ENCODE assay signal across 8 cellular contexts in genomic region chr17:1110844-1111598, GRCh38.
A peak's percentile ranks its signal among the peaks of the same experiment; 100 is the strongest.
DNase-seq lines count a peak whose midpoint lies in the region; ATAC-seq and TF ChIP-seq lines count a peak whose summit lies in the region.

No MANE protein-coding gene starts in this region.

- peak overlapping the region; percentile 72; the same call in 1 of the 2 replicates for H3K23ac ChIP-seq in IMR-90 (ENCODE audit: low read depth, low read length)

- H2BK20ac ChIP-seq in IMR-90 (ENCODE audit: low read depth, low read length) = peak overlapping the region; percentile 86

- POLR2A ChIA-PET in IMR-90 (lab: Charles Lee; ENCODE audit: unreplicated experiment) = no interaction called here
- POLR2A ChIA-PET in activated CD8-positive, alpha-beta T cell treated with anti-CD3 and anti-CD28 coated beads, Interleukin-2, amount 10 ng/mL, durations not matched to agents 7 days and 5 days (lab: Charles Lee) = interaction anchor here (0.6 kb wide), 1 partner anchor 637 kb away, joined by 3 read pairs; no protein-coding TSS in a partner anchor

- H4K5ac ChIP-seq in IMR-90 (ENCODE audit: low read depth, low read length) = peak overlapping the region; percentile 42; the same call in 1 of the 2 replicates

- H3K27me3 ChIP-seq in IMR-90 (ENCODE audit: control insufficient read depth, insufficient read depth, low read length) = no peaks in the 10 kb centered on the region

- dilution Hi-C loops in IMR-90 (cut with HindIII; ENCODE audit: low sequenced_read_pairs, unreplicated experiment) = no loop called here

- H3K56ac ChIP-seq in IMR-90 (ENCODE audit: extremely low read depth, insufficient read depth, low read length) = no peak overlapping the region; the same call in 1 of the 2 replicates

- peak overlapping the region; percentile 64 for H3K27ac Mint-ChIP-seq in activated CD8-positive, alpha-beta T cell treated with anti-CD3 and anti-CD28 coated beads, Interleukin-2, amount 10 ng/mL, durations not matched to agents 7 days and 5 days

- in situ Hi-C loops in IMR-90 (cut with MboI; ENCODE audit: low sequenced_read_pairs) = no loop called here

- H3K9ac ChIP-seq in IMR-90 (ENCODE audit: low read depth, low read length) = no peak overlapping the region

- no peak for TF ChIP-seq POLR2A in IMR-90 (IDR thresholded peaks at IDR 0.05; ENCODE audit: low read depth, low read length)

- no TSS peak for BruUV-seq in IMR-90 (replicated peaks; lab: Mats Ljungman, UMichigan)

- CTCF ChIA-PET in IMR-90 (lab: Yijun Ruan, JAX) = no interaction called here
- CTCF ChIA-PET in activated CD8-positive, alpha-beta T cell treated with anti-CD3 and anti-CD28 coated beads, Interleukin-2, amount 10 ng/mL, durations not matched to agents 7 days and 5 days (lab: Charles Lee) = interaction anchor here (1.2 to 2.9 kb wide), 3 partner anchors 9 to 76 kb away, joined by 3 to 18 read pairs (median 7); no protein-coding TSS in a partner anchor

- no peaks in the 10 kb centered on the region for H3K9me3 Mint-ChIP-seq in activated CD8-positive, alpha-beta T cell treated with anti-CD3 and anti-CD28 coated beads, Interleukin-2, amount 10 ng/mL, durations not matched to agents 7 days and 5 days (ENCODE audit: insufficient read depth)

- peaks cover 11% of the 10 kb centered on the region for H3K36me3 Mint-ChIP-seq in activated CD8-positive, alpha-beta T cell treated with anti-CD3 and anti-CD28 coated beads, Interleukin-2, amount 10 ng/mL, durations not matched to agents 7 days and 5 days (ENCODE audit: low read depth)

- H3K79me1 ChIP-seq in IMR-90 (ENCODE audit: low read depth in 1 of 2, low read length in 2 of 2) = peaks cover 9 to 60% of the 10 kb centered on the region in 2 experiments

- H2AFZ ChIP-seq in IMR-90 (replicated peaks; ENCODE audit: low read length, poor library complexity) = peak overlapping the region; percentile 86

- H2AK9ac ChIP-seq in IMR-90 (replicated peaks; ENCODE audit: low read depth, low read length, poor library complexity) = peak overlapping the region; percentile 97

- H4K91ac ChIP-seq in IMR-90 (ENCODE audit: insufficient read depth, low read depth, low read length) = peak overlapping the region; percentile 86

- no peak overlapping the region for H3K4me3 ChIP-seq in IMR-90 (ENCODE audit: insufficient read depth, low read depth, low read length)

- peak overlapping the region; percentile 11; the same call in 1 of the 2 replicates for H3K4me2 ChIP-seq in IMR-90 (ENCODE audit: low read depth, low read length)

- no peak for TF ChIP-seq RAD21 in IMR-90 (IDR thresholded peaks at IDR 0.05; ENCODE audit: low read length)

- peaks cover 33% of the 10 kb centered on the region for H3K4me1 ChIP-seq in IMR-90 (ENCODE audit: control insufficient read depth, insufficient read depth, low read length)

- 73% methylated on average over 8 of the region's 19 CpGs; no CpG with 5 or more reads in 1 of the 2 experiments for WGBS in IMR-90 (ENCODE audit: extremely low coverage in 2 of 2, insufficient read length in 1 of 2), 2 experiments

- peak overlapping the region; percentile 38 for H3K4me3 Mint-ChIP-seq in activated CD8-positive, alpha-beta T cell treated with anti-CD3 and anti-CD28 coated beads, Interleukin-2, amount 10 ng/mL, durations not matched to agents 7 days and 5 days

- H2BK5ac ChIP-seq in IMR-90 (ENCODE audit: low read depth, low read length, poor library complexity, severe bottlenecking) = peak overlapping the region; percentile 88

- peaks cover 16% of the 10 kb centered on the region for H3K9me1 ChIP-seq in IMR-90 (ENCODE audit: insufficient read depth, low read length)

- H3K4me1 Mint-ChIP-seq in activated CD8-positive, alpha-beta T cell treated with anti-CD3 and anti-CD28 coated beads, Interleukin-2, amount 10 ng/mL, durations not matched to agents 7 days and 5 days (ENCODE audit: low read depth) = peaks cover 64% of the 10 kb centered on the region

- DNase-seq in COLO829 (ENCODE audit: low spot score) (peak; percentile 83), IMR-90 (peak; percentile 91), cardiac septum (ENCODE audit: low spot score) (peak; percentile 89), pulmonary artery endothelial cell (ENCODE audit: low read depth, low spot score) (peak; percentile 74)
- no peak for DNase-seq in activated CD8-positive, alpha-beta T cell treated with anti-CD3 and anti-CD28 coated beads, Interleukin-2, amount 10 ng/mL, durations not matched to agents 7 days and 5 days
- DNase-seq in activated CD8-positive, alpha-beta memory T cell treated with anti-CD3 and anti-CD28 coated beads, Interleukin-2, amount 50 U/mL, for 48 hours = no peak

- H3K27ac ChIP-seq in IMR-90 (ENCODE audit: insufficient read depth, low read length) = peak overlapping the region; percentile 44

- ATAC-seq in IMR-90 (ENCODE audit: low read depth) (peak; percentile 44), HG02798 (IDR thresholded peaks at IDR 0.05; ENCODE audit: poor library complexity, unreplicated experiment) (no peak), GM21515 (IDR thresholded peaks at IDR 0.05; ENCODE audit: unreplicated experiment) (no peak)
- ATAC-seq in activated CD8-positive, alpha-beta T cell treated with anti-CD3 and anti-CD28 coated beads, Interleukin-2, amount 10 ng/mL, durations not matched to agents 7 days and 5 days = no peak

- no peaks in the 10 kb centered on the region for H3K9me3 ChIP-seq in IMR-90 (ENCODE audit: control insufficient read depth, insufficient read depth, low read length)

- peak overlapping the region; percentile 92 for H2BK120ac ChIP-seq in IMR-90 (ENCODE audit: low read depth, low read length)

- peaks cover 3% of the 10 kb centered on the region; the same call in 1 of the 2 replicates for H3K36me3 ChIP-seq in IMR-90 (ENCODE audit: control insufficient read depth, insufficient read depth, low read length)

- no peak for TF ChIP-seq CTCF in IMR-90 (conservative IDR thresholded peaks at IDR 0.05; ENCODE audit: low read depth, low read length)

- peak overlapping the region; percentile 47 to 80 for H4K8ac ChIP-seq in IMR-90 (ENCODE audit: low read depth in 2 of 2, low read length in 2 of 2)

- H3K14ac ChIP-seq in IMR-90 (replicated peaks; ENCODE audit: low read depth, low read length) = peak overlapping the region; percentile 90

- peaks cover 25% of the 10 kb centered on the region for H4K20me1 ChIP-seq in IMR-90 (ENCODE audit: insufficient read depth, low read length)

- peak overlapping the region; percentile 92; the same call in 1 of the 3 replicates for H2BK15ac ChIP-seq in IMR-90 (ENCODE audit: low read depth, low read length)

- H3K27me3 Mint-ChIP-seq in activated CD8-positive, alpha-beta T cell treated with anti-CD3 and anti-CD28 coated beads, Interleukin-2, amount 10 ng/mL, durations not matched to agents 7 days and 5 days (ENCODE audit: low read depth) = no peaks in the 10 kb centered on the region

- H2AK5ac ChIP-seq in IMR-90 (ENCODE audit: low read depth, low read length) = peak overlapping the region; percentile 98

- peak overlapping the region; percentile 6; the same call in 1 of the 2 replicates for H3K18ac ChIP-seq in IMR-90 (ENCODE audit: low read depth, low read length)

- H3K4ac ChIP-seq in IMR-90 (ENCODE audit: low read depth, low read length) = peak overlapping the region; percentile 96

- intact Hi-C loops in IMR-90 (cut with micrococcal nuclease) = no loop called here
- intact Hi-C loops in cardiac septum (cut with DNase I) = no loop called here

TF ChIP-seq in IMR-90, 13 proteins besides CTCF, POLR2A, EP300 and RAD21:
- TF ChIP-seq MAZ (IDR thresholded peaks at IDR 0.05; ENCODE audit: borderline replicate concordance, low read depth, low read length) (peak; percentile 92), NFE2L2 (IDR thresholded peaks at IDR 0.05; ENCODE audit: low read depth, low read length) (no peak), CHD1 (IDR thresholded peaks at IDR 0.05; ENCODE audit: low read depth, low read length) (no peak), USF2 (IDR thresholded peaks at IDR 0.05; ENCODE audit: low read depth, low read length) (no peak), BHLHE40 (IDR thresholded peaks at IDR 0.05; ENCODE audit: low read depth, low read length) (peak; percentile 27; the same call in 1 of the 2 replicates), CEBPB (IDR thresholded peaks at IDR 0.05; ENCODE audit: low read depth, low read length) (no peak), SMC3 (IDR thresholded peaks at IDR 0.05; ENCODE audit: low read depth, low read length) (no peak), FOS (IDR thresholded peaks at IDR 0.05; ENCODE audit: low read depth, low read length) (peak; percentile 94), MXI1 (IDR thresholded peaks at IDR 0.05; ENCODE audit: borderline replicate concordance, low read depth, low read length) (no peak), MAFK (IDR thresholded peaks at IDR 0.05; ENCODE audit: low read depth, low read length) (no peak), RFX5 (IDR thresholded peaks at IDR 0.05; ENCODE audit: low read depth, low read length) (no peak)
- TF ChIP-seq, protein P1, sequence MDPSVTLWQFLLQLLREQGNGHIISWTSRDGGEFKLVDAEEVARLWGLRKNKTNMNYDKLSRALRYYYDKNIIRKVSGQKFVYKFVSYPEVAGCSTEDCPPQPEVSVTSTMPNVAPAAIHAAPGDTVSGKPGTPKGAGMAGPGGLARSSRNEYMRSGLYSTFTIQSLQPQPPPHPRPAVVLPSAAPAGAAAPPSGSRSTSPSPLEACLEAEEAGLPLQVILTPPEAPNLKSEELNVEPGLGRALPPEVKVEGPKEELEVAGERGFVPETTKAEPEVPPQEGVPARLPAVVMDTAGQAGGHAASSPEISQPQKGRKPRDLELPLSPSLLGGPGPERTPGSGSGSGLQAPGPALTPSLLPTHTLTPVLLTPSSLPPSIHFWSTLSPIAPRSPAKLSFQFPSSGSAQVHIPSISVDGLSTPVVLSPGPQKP (IDR thresholded peaks at IDR 0.05; ENCODE audit: borderline replicate concordance, low read depth, low read length) = no peak

Comparison
In these comparisons a context has a peak if more than half of its experiments do, and no peak if none do; other contexts are left out.
1. DNase-seq: peak in COLO829 (single experiment), IMR-90 (single experiment), cardiac septum (single experiment) and pulmonary artery endothelial cell (single experiment); none in activated CD8-positive, alpha-beta T cell treated with anti-CD3 and anti-CD28 coated beads, Interleukin-2, amount 10 ng/mL, durations not matched to agents 7 days and 5 days (single experiment) and activated CD8-positive, alpha-beta memory T cell treated with anti-CD3 and anti-CD28 coated beads, Interleukin-2, amount 50 U/mL, for 48 hours (single experiment).